ENCODE assay signal across 9 cellular contexts in the genomic region with DNA sequence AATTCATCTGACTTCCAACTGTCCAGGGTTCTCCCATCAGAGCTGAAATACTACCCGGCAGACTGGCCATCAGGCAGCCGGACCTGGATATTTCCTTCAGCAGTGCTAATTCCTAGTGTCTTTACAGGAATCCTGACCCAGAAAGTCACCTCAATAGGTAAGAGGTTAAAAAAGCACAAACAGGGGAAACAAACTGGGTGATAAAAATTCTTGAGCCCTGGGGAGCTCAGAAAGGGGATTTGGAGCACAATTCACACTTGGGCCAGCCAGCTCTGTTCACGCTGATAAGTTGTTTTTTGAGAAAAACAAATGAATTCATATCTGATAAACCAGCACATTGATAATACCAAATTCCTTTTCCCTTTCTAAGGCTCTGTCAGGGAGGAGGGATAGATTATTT.
"Had no signal": no experiment of that assay in that cellular context is flagged by ENCODE, and none has a peak within 500 bp of the region (broad histone marks: within the 10 kb centered on the region; RNA-seq: fewer than 3 reads in every experiment).

No MANE protein-coding gene starts in this region.

- FAIRE-seq: HTR-8/SVneo, K562 had no signal

- H3K4me3 ChIP-seq: HAP-1, K562 had no signal

- H3K9me3 ChIP-seq: HAP-1 had no signal

- H3K4me1 ChIP-seq: HAP-1 had no signal

- DNase-seq: GOT3, H7, HFFc6, IMR-90, KG1 had no signal

- H3K36me3 ChIP-seq: HAP-1 had no signal

- ATAC-seq: HCT116, K562 had no signal
